22 cellular contexts compared by ENCODE assay signal in the genomic region with DNA sequence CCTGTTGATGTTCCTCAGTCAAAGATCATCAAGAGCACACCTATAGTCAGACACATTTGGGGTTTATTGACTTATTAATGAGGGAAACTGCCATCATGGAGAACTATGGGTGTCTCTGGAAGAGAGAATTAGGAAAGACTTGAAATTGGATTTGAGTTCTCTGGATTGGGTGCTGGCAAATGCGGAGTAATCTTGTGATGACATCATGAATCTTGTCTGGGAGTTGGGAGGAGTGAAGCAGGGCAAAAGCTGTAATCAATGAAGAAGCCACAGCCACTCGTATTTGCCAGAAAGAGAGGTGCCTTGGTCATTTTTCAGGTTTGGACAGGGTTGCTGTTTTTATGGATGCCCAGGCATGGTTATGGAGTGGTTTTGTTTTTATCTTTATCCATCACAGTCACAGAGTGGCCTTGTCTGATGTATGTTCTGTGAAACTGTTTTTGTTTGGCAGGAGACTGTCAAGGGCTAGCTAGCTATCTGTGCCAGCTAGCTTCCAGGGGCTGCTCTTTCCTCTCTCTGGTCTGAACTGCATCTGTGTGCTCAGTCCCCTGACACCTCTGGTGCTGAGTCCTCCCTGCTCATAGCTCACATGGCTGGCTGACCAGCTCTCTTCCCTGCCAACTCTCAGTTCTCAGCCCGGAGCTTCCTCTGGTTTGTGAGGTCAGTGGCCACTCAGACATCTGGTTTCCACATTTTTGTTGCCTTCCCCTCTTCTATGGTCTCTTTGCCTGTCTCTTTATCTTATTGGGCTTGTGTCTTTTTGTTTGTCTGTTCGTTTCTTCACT.
"Had no signal": no experiment of that assay in that cellular context is flagged by ENCODE, and none has a peak within 500 bp of the region (broad histone marks: within the 10 kb centered on the region; RNA-seq: fewer than 3 reads in every experiment).

No MANE protein-coding gene starts in this region.

- H3K27me3 ChIP-seq: body of pancreas, cardiac muscle cell, sigmoid colon, vagina had no signal

- H3K4me2 ChIP-seq: smooth muscle cell had no signal

- H3K9me3 Mint-ChIP-seq: activated naive CD4-positive, alpha-beta T cell treated with anti-CD3 and anti-CD28 coated beads, Interleukin-2, amount 50 U/mL, for 24 hours; dendritic cell treated with granulocyte-macrophage colony-stimulating factor and Interleukin-4, amounts not matched to agents 40 ng/mL and 50 ng/mL, for 4 days; memory B cell; nephron progenitor cell had no signal

- H3K36me3 ChIP-seq: cardiac muscle cell, sigmoid colon, thoracic aorta, vagina, WERI-Rb-1 had no signal

- H3K27ac Mint-ChIP-seq: activated naive CD4-positive, alpha-beta T cell treated with anti-CD3 and anti-CD28 coated beads, Interleukin-2, amount 50 U/mL, for 24 hours; dendritic cell treated with granulocyte-macrophage colony-stimulating factor and Interleukin-4, amounts not matched to agents 40 ng/mL and 50 ng/mL, for 4 days; memory B cell; nephron progenitor cell; stimulated activated naive B cell treated with anti-CD40 and anti-IgM and Interleukin-4, amounts not matched to agents 10 μg/mL and 1 μg/mL and 100 μg/mL, for 72 hours; type B pancreatic cell had no signal

- H3K27ac ChIP-seq: body of pancreas, cardiac muscle cell, foreskin keratinocyte, parathyroid adenoma, sigmoid colon, thoracic aorta, vagina, WERI-Rb-1 had no signal

- H2AFZ ChIP-seq: parathyroid adenoma had no signal

- H3K9me3 ChIP-seq: body of pancreas, sigmoid colon, thoracic aorta, vagina had no signal

- H3K4me3 ChIP-seq: body of pancreas, cardiac muscle cell, sigmoid colon, smooth muscle cell, thoracic aorta, vagina had no signal

- ATAC-seq: body of pancreas; foreskin keratinocyte; stimulated activated naive B cell treated with anti-CD40 and anti-IgM and Interleukin-4, amounts not matched to agents 10 μg/mL and 1 μg/mL and 100 μg/mL, for 72 hours had no signal

- H3K4me3 Mint-ChIP-seq: activated naive CD4-positive, alpha-beta T cell treated with anti-CD3 and anti-CD28 coated beads, Interleukin-2, amount 50 U/mL, for 24 hours; dendritic cell treated with granulocyte-macrophage colony-stimulating factor and Interleukin-4, amounts not matched to agents 40 ng/mL and 50 ng/mL, for 4 days; memory B cell; nephron progenitor cell; stimulated activated naive B cell treated with anti-CD40 and anti-IgM and Interleukin-4, amounts not matched to agents 10 μg/mL and 1 μg/mL and 100 μg/mL, for 72 hours; type B pancreatic cell had no signal

- DNase-seq: activated CD4-positive, alpha-beta T cell treated with anti-CD3 and anti-CD28 coated beads for 1 hour; activated gamma-delta T cell treated with Interleukin-2 at 50 U/mL for 16 hours; activated T-cell treated with anti-CD3 and anti-CD28 coated beads, Interleukin-2, amount 50 U/mL, for 1 hour; anterior cingulate cortex; body of pancreas; effector CD4-positive, alpha-beta T cell; foreskin keratinocyte; nephron progenitor cell; sigmoid colon; stimulated activated CD4-positive, alpha-beta T cell treated with anti-CD3 and anti-CD28 coated beads, Interleukin-15, amount 100 ng/mL, for 24 hours; stimulated activated CD8-positive, alpha-beta memory T cell treated with anti-CD3 and anti-CD28 coated beads, Interleukin-4, amount 100 ng/mL, for 48 hours; stimulated activated naive B cell treated with anti-CD40 and anti-IgM and Interleukin-4, amounts not matched to agents 10 μg/mL and 1 μg/mL and 100 μg/mL, for 72 hours; WERI-Rb-1 had no signal

- H3K36me3 Mint-ChIP-seq: activated naive CD4-positive, alpha-beta T cell treated with anti-CD3 and anti-CD28 coated beads, Interleukin-2, amount 50 U/mL, for 24 hours; type B pancreatic cell had no signal

- H3K4me1 ChIP-seq: body of pancreas, foreskin keratinocyte, parathyroid adenoma, sigmoid colon, vagina had no signal

- H3K9ac ChIP-seq: parathyroid adenoma had no signal

- H3K4me1 Mint-ChIP-seq: activated naive CD4-positive, alpha-beta T cell treated with anti-CD3 and anti-CD28 coated beads, Interleukin-2, amount 50 U/mL, for 24 hours; memory B cell; nephron progenitor cell; stimulated activated naive B cell treated with anti-CD40 and anti-IgM and Interleukin-4, amounts not matched to agents 10 μg/mL and 1 μg/mL and 100 μg/mL, for 72 hours had no signal

- H3K79me2 ChIP-seq: parathyroid adenoma had no signal
